Comparison of ENCODE assay signal across 1 cellular context in genomic region chr6:75204959-75205775, GRCh38.
A peak's percentile ranks its signal among the peaks of the same experiment; 100 is the strongest.
TF ChIP-seq lines count a peak whose summit lies in the region.

No MANE protein-coding gene starts in this region.

TF ChIP-seq in HepG2, 621 proteins besides CTCF, POLR2A, EP300 and RAD21 (continued from another document):
- no peak for TF ChIP-seq ZNF484 (CRISPR knock-in tag; IDR thresholded peaks at IDR 0.05; ENCODE audit: borderline replicate concordance, low read depth)
- TF ChIP-seq HNRNPLL (IDR thresholded peaks at IDR 0.05; ENCODE audit: low read depth, low read length, poor library complexity, severe bottlenecking), result peak; percentile 17
- TF ChIP-seq, protein P1, sequence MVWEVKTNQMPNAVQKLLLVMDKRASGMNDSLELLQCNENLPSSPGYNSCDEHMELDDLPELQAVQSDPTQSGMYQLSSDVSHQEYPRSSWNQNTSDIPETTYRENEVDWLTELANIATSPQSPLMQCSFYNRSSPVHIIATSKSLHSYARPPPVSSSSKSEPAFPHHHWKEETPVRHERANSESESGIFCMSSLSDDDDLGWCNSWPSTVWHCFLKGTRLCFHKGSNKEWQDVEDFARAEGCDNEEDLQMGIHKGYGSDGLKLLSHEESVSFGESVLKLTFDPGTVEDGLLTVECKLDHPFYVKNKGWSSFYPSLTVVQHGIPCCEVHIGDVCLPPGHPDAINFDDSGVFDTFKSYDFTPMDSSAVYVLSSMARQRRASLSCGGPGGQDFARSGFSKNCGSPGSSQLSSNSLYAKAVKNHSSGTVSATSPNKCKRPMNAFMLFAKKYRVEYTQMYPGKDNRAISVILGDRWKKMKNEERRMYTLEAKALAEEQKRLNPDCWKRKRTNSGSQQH (CRISPR knock-in tag; IDR thresholded peaks at IDR 0.05; ENCODE audit: low read depth), result no peak
- no peak for TF ChIP-seq SP4 (CRISPR knock-in tag; IDR thresholded peaks at IDR 0.05)
- TF ChIP-seq, protein P2, sequence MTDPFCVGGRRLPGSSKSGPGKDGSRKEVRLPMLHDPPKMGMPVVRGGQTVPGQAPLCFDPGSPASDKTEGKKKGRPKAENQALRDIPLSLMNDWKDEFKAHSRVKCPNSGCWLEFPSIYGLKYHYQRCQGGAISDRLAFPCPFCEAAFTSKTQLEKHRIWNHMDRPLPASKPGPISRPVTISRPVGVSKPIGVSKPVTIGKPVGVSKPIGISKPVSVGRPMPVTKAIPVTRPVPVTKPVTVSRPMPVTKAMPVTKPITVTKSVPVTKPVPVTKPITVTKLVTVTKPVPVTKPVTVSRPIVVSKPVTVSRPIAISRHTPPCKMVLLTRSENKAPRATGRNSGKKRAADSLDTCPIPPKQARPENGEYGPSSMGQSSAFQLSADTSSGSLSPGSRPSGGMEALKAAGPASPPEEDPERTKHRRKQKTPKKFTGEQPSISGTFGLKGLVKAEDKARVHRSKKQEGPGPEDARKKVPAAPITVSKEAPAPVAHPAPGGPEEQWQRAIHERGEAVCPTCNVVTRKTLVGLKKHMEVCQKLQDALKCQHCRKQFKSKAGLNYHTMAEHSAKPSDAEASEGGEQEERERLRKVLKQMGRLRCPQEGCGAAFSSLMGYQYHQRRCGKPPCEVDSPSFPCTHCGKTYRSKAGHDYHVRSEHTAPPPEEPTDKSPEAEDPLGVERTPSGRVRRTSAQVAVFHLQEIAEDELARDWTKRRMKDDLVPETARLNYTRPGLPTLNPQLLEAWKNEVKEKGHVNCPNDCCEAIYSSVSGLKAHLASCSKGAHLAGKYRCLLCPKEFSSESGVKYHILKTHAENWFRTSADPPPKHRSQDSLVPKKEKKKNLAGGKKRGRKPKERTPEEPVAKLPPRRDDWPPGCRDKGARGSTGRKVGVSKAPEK (CRISPR knock-in tag; IDR thresholded peaks at IDR 0.05; ENCODE audit: borderline replicate concordance), result no peak
- no peak for TF ChIP-seq ZNF431 (CRISPR knock-in tag; IDR thresholded peaks at IDR 0.05; ENCODE audit: borderline replicate concordance, low read depth)
- TF ChIP-seq EZH2 (conservative IDR thresholded peaks at IDR 0.05; ENCODE audit: low read depth, low read length), result 0 out of 2 replicates have a peak, but pooled peaks have one; percentile 47
- TF ChIP-seq MLLT10 (CRISPR knock-in tag; IDR thresholded peaks at IDR 0.05), result no peak
- TF ChIP-seq ZNF772 (CRISPR knock-in tag; IDR thresholded peaks at IDR 0.05), result no peak
- no peak for TF ChIP-seq SMC3 (IDR thresholded peaks at IDR 0.05; ENCODE audit: low read length)
- no peak for TF ChIP-seq CAMTA2 (CRISPR knock-in tag; IDR thresholded peaks at IDR 0.05; ENCODE audit: borderline replicate concordance)
- TF ChIP-seq, protein P3, sequence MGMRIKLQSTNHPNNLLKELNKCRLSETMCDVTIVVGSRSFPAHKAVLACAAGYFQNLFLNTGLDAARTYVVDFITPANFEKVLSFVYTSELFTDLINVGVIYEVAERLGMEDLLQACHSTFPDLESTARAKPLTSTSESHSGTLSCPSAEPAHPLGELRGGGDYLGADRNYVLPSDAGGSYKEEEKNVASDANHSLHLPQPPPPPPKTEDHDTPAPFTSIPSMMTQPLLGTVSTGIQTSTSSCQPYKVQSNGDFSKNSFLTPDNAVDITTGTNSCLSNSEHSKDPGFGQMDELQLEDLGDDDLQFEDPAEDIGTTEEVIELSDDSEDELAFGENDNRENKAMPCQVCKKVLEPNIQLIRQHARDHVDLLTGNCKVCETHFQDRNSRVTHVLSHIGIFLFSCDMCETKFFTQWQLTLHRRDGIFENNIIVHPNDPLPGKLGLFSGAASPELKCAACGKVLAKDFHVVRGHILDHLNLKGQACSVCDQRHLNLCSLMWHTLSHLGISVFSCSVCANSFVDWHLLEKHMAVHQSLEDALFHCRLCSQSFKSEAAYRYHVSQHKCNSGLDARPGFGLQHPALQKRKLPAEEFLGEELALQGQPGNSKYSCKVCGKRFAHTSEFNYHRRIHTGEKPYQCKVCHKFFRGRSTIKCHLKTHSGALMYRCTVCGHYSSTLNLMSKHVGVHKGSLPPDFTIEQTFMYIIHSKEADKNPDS (CRISPR knock-in tag; IDR thresholded peaks at IDR 0.05), result no peak
